Comparison of ENCODE assay signal across 1 cellular context in the genomic region with DNA sequence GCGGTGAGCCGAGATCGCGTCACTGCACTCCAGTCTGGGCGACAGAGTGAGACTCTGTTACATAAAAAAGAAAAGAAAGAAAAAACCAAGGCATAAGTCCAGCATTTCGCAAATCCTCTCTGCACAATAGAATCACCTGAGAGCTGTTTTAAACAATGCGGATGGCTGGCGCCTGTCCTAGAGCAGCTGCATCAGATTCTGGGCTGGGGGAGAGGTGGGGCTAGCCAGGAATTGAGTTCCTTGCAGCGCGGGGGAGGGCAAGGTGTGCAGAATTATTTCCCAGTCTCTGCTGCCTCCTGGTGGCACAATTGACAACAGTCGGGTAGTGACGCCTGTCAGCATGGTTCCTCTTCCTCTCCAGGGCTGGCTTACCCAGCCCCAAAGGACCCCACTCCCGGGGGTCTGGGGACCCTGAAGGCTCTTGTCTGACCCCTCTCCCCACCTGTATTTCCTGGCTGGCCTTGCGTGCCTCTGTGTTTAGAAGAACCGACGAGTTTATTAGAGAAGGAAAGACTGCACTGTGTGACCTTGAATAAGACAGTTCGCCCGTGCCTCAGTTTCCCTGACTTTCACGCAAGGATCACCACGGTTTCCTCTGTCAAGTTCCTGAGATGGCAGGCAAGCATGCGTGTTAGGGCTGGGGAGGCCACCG.
TF ChIP-seq lines count a peak whose summit lies in the region.

No MANE protein-coding gene starts in this region.

TF ChIP-seq in HepG2, 621 proteins besides CTCF, POLR2A, EP300 and RAD21 (continued from another document):
- TF ChIP-seq, protein P1, sequence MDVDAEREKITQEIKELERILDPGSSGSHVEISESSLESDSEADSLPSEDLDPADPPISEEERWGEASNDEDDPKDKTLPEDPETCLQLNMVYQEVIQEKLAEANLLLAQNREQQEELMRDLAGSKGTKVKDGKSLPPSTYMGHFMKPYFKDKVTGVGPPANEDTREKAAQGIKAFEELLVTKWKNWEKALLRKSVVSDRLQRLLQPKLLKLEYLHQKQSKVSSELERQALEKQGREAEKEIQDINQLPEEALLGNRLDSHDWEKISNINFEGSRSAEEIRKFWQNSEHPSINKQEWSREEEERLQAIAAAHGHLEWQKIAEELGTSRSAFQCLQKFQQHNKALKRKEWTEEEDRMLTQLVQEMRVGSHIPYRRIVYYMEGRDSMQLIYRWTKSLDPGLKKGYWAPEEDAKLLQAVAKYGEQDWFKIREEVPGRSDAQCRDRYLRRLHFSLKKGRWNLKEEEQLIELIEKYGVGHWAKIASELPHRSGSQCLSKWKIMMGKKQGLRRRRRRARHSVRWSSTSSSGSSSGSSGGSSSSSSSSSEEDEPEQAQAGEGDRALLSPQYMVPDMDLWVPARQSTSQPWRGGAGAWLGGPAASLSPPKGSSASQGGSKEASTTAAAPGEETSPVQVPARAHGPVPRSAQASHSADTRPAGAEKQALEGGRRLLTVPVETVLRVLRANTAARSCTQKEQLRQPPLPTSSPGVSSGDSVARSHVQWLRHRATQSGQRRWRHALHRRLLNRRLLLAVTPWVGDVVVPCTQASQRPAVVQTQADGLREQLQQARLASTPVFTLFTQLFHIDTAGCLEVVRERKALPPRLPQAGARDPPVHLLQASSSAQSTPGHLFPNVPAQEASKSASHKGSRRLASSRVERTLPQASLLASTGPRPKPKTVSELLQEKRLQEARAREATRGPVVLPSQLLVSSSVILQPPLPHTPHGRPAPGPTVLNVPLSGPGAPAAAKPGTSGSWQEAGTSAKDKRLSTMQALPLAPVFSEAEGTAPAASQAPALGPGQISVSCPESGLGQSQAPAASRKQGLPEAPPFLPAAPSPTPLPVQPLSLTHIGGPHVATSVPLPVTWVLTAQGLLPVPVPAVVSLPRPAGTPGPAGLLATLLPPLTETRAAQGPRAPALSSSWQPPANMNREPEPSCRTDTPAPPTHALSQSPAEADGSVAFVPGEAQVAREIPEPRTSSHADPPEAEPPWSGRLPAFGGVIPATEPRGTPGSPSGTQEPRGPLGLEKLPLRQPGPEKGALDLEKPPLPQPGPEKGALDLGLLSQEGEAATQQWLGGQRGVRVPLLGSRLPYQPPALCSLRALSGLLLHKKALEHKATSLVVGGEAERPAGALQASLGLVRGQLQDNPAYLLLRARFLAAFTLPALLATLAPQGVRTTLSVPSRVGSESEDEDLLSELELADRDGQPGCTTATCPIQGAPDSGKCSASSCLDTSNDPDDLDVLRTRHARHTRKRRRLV (CRISPR knock-in tag; IDR thresholded peaks at IDR 0.05): no peak
- TF ChIP-seq, protein P2, sequence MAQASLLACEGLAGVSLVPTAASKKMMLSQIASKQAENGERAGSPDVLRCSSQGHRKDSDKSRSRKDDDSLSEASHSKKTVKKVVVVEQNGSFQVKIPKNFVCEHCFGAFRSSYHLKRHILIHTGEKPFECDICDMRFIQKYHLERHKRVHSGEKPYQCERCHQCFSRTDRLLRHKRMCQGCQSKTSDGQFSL (CRISPR knock-in tag; IDR thresholded peaks at IDR 0.05): no peak
- TF ChIP-seq MTF1 (CRISPR knock-in tag; IDR thresholded peaks at IDR 0.05): no peak
- no peak for TF ChIP-seq ARID2 (CRISPR knock-in tag; IDR thresholded peaks at IDR 0.05; ENCODE audit: borderline replicate concordance)
- TF ChIP-seq, protein P3, sequence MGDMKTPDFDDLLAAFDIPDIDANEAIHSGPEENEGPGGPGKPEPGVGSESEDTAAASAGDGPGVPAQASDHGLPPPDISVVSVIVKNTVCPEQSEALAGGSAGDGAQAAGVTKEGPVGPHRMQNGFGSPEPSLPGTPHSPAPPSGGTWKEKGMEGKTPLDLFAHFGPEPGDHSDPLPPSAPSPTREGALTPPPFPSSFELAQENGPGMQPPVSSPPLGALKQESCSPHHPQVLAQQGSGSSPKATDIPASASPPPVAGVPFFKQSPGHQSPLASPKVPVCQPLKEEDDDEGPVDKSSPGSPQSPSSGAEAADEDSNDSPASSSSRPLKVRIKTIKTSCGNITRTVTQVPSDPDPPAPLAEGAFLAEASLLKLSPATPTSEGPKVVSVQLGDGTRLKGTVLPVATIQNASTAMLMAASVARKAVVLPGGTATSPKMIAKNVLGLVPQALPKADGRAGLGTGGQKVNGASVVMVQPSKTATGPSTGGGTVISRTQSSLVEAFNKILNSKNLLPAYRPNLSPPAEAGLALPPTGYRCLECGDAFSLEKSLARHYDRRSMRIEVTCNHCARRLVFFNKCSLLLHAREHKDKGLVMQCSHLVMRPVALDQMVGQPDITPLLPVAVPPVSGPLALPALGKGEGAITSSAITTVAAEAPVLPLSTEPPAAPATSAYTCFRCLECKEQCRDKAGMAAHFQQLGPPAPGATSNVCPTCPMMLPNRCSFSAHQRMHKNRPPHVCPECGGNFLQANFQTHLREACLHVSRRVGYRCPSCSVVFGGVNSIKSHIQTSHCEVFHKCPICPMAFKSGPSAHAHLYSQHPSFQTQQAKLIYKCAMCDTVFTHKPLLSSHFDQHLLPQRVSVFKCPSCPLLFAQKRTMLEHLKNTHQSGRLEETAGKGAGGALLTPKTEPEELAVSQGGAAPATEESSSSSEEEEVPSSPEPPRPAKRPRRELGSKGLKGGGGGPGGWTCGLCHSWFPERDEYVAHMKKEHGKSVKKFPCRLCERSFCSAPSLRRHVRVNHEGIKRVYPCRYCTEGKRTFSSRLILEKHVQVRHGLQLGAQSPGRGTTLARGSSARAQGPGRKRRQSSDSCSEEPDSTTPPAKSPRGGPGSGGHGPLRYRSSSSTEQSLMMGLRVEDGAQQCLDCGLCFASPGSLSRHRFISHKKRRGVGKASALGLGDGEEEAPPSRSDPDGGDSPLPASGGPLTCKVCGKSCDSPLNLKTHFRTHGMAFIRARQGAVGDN (CRISPR knock-in tag; IDR thresholded peaks at IDR 0.05): peak; percentile 32
- no peak for TF ChIP-seq ZMYM3 (CRISPR knock-in tag; IDR thresholded peaks at IDR 0.05)
- TF ChIP-seq, protein P4, sequence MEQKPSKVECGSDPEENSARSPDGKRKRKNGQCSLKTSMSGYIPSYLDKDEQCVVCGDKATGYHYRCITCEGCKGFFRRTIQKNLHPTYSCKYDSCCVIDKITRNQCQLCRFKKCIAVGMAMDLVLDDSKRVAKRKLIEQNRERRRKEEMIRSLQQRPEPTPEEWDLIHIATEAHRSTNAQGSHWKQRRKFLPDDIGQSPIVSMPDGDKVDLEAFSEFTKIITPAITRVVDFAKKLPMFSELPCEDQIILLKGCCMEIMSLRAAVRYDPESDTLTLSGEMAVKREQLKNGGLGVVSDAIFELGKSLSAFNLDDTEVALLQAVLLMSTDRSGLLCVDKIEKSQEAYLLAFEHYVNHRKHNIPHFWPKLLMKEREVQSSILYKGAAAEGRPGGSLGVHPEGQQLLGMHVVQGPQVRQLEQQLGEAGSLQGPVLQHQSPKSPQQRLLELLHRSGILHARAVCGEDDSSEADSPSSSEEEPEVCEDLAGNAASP (CRISPR knock-in tag; IDR thresholded peaks at IDR 0.05; ENCODE audit: borderline replicate concordance): 0 out of 2 replicates have a peak, but pooled peaks have one; percentile 18
- TF ChIP-seq, protein P5, sequence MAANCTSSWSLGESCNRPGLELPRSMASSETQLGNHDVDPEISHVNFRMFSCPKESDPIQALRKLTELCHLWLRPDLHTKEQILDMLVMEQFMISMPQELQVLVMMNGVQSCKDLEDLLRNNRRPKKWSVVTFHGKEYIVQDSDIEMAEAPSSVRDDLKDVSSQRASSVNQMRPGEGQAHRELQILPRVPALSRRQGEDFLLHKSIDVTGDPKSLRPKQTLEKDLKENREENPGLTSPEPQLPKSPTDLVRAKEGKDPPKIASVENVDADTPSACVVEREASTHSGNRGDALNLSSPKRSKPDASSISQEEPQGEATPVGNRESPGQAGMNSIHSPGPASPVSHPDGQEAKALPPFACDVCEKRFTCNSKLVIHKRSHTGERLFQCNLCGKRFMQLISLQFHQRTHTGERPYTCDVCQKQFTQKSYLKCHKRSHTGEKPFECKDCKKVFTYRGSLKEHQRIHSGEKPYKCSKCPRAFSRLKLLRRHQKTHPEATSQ (CRISPR knock-in tag; IDR thresholded peaks at IDR 0.05; ENCODE audit: borderline replicate concordance): no peak
- TF ChIP-seq ZMYM4 (CRISPR knock-in tag; IDR thresholded peaks at IDR 0.05): peak; percentile 21; the same call in 1 of the 2 replicates
- no peak for TF ChIP-seq AGO2 (optimal IDR thresholded peaks at IDR 0.05; ENCODE audit: low read depth, low read length)
- TF ChIP-seq ZNF572 (CRISPR knock-in tag; IDR thresholded peaks at IDR 0.05): 0 out of 2 replicates have a peak, but pooled peaks have one; percentile 24
- no peak for TF ChIP-seq ZNF326 (CRISPR knock-in tag; IDR thresholded peaks at IDR 0.05; ENCODE audit: borderline replicate concordance)
- TF ChIP-seq ZNF253 (CRISPR knock-in tag; IDR thresholded peaks at IDR 0.05; ENCODE audit: borderline replicate concordance): no peak
- TF ChIP-seq ELF3 (CRISPR knock-in tag; IDR thresholded peaks at IDR 0.05): peak; percentile 66
- no peak for TF ChIP-seq ZNF780A (CRISPR knock-in tag; IDR thresholded peaks at IDR 0.05)
- TF ChIP-seq, protein P6, sequence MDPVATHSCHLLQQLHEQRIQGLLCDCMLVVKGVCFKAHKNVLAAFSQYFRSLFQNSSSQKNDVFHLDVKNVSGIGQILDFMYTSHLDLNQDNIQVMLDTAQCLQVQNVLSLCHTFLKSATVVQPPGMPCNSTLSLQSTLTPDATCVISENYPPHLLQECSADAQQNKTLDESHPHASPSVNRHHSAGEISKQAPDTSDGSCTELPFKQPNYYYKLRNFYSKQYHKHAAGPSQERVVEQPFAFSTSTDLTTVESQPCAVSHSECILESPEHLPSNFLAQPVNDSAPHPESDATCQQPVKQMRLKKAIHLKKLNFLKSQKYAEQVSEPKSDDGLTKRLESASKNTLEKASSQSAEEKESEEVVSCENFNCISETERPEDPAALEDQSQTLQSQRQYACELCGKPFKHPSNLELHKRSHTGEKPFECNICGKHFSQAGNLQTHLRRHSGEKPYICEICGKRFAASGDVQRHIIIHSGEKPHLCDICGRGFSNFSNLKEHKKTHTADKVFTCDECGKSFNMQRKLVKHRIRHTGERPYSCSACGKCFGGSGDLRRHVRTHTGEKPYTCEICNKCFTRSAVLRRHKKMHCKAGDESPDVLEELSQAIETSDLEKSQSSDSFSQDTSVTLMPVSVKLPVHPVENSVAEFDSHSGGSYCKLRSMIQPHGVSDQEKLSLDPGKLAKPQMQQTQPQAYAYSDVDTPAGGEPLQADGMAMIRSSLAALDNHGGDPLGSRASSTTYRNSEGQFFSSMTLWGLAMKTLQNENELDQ (CRISPR knock-in tag; IDR thresholded peaks at IDR 0.05; ENCODE audit: borderline replicate concordance): no peak
- TF ChIP-seq ZFP82 (CRISPR knock-in tag; IDR thresholded peaks at IDR 0.05; ENCODE audit: borderline replicate concordance): no peak
TF ChIP-seq in HepG2: peak in this region for 82.
